ENCODE assay signal across 8 cellular contexts in genomic region chr17:44759096-44759915, GRCh38. TPM values are rescaled to one million over a fixed set of nuclear protein-coding genes. Genes with fewer than 3 reads are reported as not detected.
DNase-seq lines count a peak whose midpoint lies in the region; ATAC-seq and TF ChIP-seq lines count a peak whose summit lies in the region.
"Had no signal": no experiment of that assay in that cellular context is flagged by ENCODE, and none has a peak within 500 bp of the region (broad histone marks: within the 10 kb centered on the region; RNA-seq: fewer than 3 reads in every experiment).

No MANE protein-coding gene starts in this region.

- H3K27me3 ChIP-seq in left ventricle myocardium inferior (ENCODE audit: low read depth) (peaks cover 45% of the 10 kb centered on the region), colonic mucosa (peaks cover 23% of the 10 kb centered on the region)

- no peak overlapping the region for H3K27ac Mint-ChIP-seq in stimulated activated effector memory CD8-positive, alpha-beta T cell treated with anti-CD3 and anti-CD28 coated beads, Interleukin-12 subunit alpha, Interleukin-12 subunit beta, amount 100 ng/mL, for 72 hours

- DNase-seq in HEK293T (ENCODE audit: extremely low spot score): peak; percentile 45
- no peak for DNase-seq in left ventricle myocardium inferior
- DNase-seq in stimulated activated effector memory CD8-positive, alpha-beta T cell treated with anti-CD3 and anti-CD28 coated beads, Interleukin-12 subunit alpha, Interleukin-12 subunit beta, amount 100 ng/mL, for 72 hours (ENCODE audit: low spot score in 2 of 2): no peak
- DNase-seq in colonic mucosa: no peak
- DNase-seq in RKO (ENCODE audit: low spot score): no peak
- DNase-seq in SKM-1 (lab: John Stamatoyannopoulos, UW; ENCODE audit: unreplicated experiment): no peak
- DNase-seq: thyroid gland had no signal

- peak overlapping the region; percentile 20 for H3K4me3 Mint-ChIP-seq in stimulated activated effector memory CD8-positive, alpha-beta T cell treated with anti-CD3 and anti-CD28 coated beads, Interleukin-12 subunit alpha, Interleukin-12 subunit beta, amount 100 ng/mL, for 72 hours

- H3K4me1 ChIP-seq in left ventricle myocardium inferior (peaks cover 36% of the 10 kb centered on the region), colonic mucosa (peaks cover 5% of the 10 kb centered on the region)

- intact Hi-C loops in left ventricle myocardium inferior (cut with micrococcal nuclease) (no loop called here), colonic mucosa (cut with DNase I) (no loop called here)

- no peaks in the 10 kb centered on the region for H3K36me3 ChIP-seq in left ventricle myocardium inferior
- no peaks in the 10 kb centered on the region for H3K36me3 ChIP-seq in colonic mucosa
- H3K36me3 ChIP-seq: thyroid gland had no signal

- POLR2A ChIA-PET in HEK293T (lab: Yijun Ruan, JAX): interaction anchor here (0.7 to 2.2 kb wide), 5 partner anchors 10 to 51 kb away, joined by 3 to 11 read pairs (median 4); partner anchors contain the start of gene DBF4B

- peak; percentile 6 for ATAC-seq in stimulated activated effector memory CD8-positive, alpha-beta T cell treated with anti-CD3 and anti-CD28 coated beads, Interleukin-12 subunit alpha, Interleukin-12 subunit beta, amount 100 ng/mL, for 72 hours

- TF ChIP-seq CTCF in VCaP (conservative IDR thresholded peaks at IDR 0.05) (peak; percentile 20; the same call in 1 of the 2 replicates), left ventricle myocardium inferior (IDR thresholded peaks at IDR 0.05; ENCODE audit: borderline replicate concordance) (peak; percentile 37), colonic mucosa (IDR thresholded peaks at IDR 0.05) (no peak)

- no peaks in the 10 kb centered on the region for H3K9me3 Mint-ChIP-seq in stimulated activated effector memory CD8-positive, alpha-beta T cell treated with anti-CD3 and anti-CD28 coated beads, Interleukin-12 subunit alpha, Interleukin-12 subunit beta, amount 100 ng/mL, for 72 hours

- peak overlapping the region; percentile 42; the same call in 1 of the 2 replicates for H3K27ac ChIP-seq in VCaP
- peak overlapping the region; percentile 8 for H3K27ac ChIP-seq in left ventricle myocardium inferior (replicated peaks)
- H3K27ac ChIP-seq in colonic mucosa: no peak overlapping the region
- H3K27ac ChIP-seq: thyroid gland had no signal

- CTCF ChIA-PET in HEK293T (lab: Yijun Ruan, JAX): interaction anchor here (0.6 to 1.3 kb wide), 4 partner anchors 12 to 143 kb away, joined by 3 read pairs; no protein-coding TSS in a partner anchor

- no peaks in the 10 kb centered on the region for H3K9me3 ChIP-seq in left ventricle myocardium inferior (replicated peaks)
- no peaks in the 10 kb centered on the region for H3K9me3 ChIP-seq in colonic mucosa
- H3K9me3 ChIP-seq: thyroid gland had no signal

- H3K9ac ChIP-seq in colonic mucosa (ENCODE audit: low read depth in 2 of 2, low read length in 2 of 2): no peak overlapping the region

- H3K4me1 Mint-ChIP-seq in stimulated activated effector memory CD8-positive, alpha-beta T cell treated with anti-CD3 and anti-CD28 coated beads, Interleukin-12 subunit alpha, Interleukin-12 subunit beta, amount 100 ng/mL, for 72 hours: no peaks in the 10 kb centered on the region

- H3K36me3 Mint-ChIP-seq in stimulated activated effector memory CD8-positive, alpha-beta T cell treated with anti-CD3 and anti-CD28 coated beads, Interleukin-12 subunit alpha, Interleukin-12 subunit beta, amount 100 ng/mL, for 72 hours: no peaks in the 10 kb centered on the region

- H3K4me3 ChIP-seq in left ventricle myocardium inferior (peak overlapping the region; percentile 74), colonic mucosa (no peak overlapping the region)

TF ChIP-seq in HEK293T, 16 proteins besides CTCF, POLR2A, EP300 and RAD21:
- TF ChIP-seq FOXM1 (IDR thresholded peaks at IDR 0.05; ENCODE audit: borderline replicate concordance) (no peak), LEF1 (IDR thresholded peaks at IDR 0.05; ENCODE audit: borderline replicate concordance) (no peak), PKNOX1 (IDR thresholded peaks at IDR 0.05) (no peak), ZNF384 (IDR thresholded peaks at IDR 0.05) (no peak), CTBP1 (IDR thresholded peaks at IDR 0.05; ENCODE audit: borderline replicate concordance) (no peak), L3MBTL2 (conservative IDR thresholded peaks at IDR 0.05) (no peak), ARNT (IDR thresholded peaks at IDR 0.05) (no peak), FOXA1 (IDR thresholded peaks at IDR 0.05) (no peak)

RNA-seq across cellular contexts. Expression of gene ADAM11, which starts 0.5 kb away (rescaled TPM):
- total RNA-seq in left ventricle myocardium inferior: 7.3 TPM
- total RNA-seq in colonic mucosa: under 1 TPM; 0.42 TPM

RNA-seq across cellular contexts. Expression of gene DBF4B, which starts 50.8 kb away (rescaled TPM):
- total RNA-seq in left ventricle myocardium inferior (5.7 TPM), colonic mucosa (10 to 100 TPM in 1 of 2 donors, 1 to 10 TPM in 1; 5.6 to 14.4 TPM)
